Comparison of ENCODE assay signal across 26 cellular contexts in genomic region chr18:46636040-46636630, GRCh38. TPM values are rescaled to one million over a fixed set of nuclear protein-coding genes. Genes with fewer than 3 reads are reported as not detected.
"Had no signal": no experiment of that assay in that cellular context is flagged by ENCODE, and none has a peak within 500 bp of the region (broad histone marks: within the 10 kb centered on the region; RNA-seq: fewer than 3 reads in every experiment).

No MANE protein-coding gene starts in this region.

- H3K27me3 ChIP-seq: dorsolateral prefrontal cortex, gastrocnemius medialis, spleen, uterus had no signal

- DNase-seq: cortex of kidney; dorsolateral prefrontal cortex; effector memory CD4-positive, alpha-beta T cell; gastrocnemius medialis; glutamatergic neuron; left ventricle myocardium superior; mesenchymal stem cell; midbrain; naive B cell; psoas muscle; retina; spleen; stimulated activated CD4-positive, alpha-beta T cell treated with anti-CD3 and anti-CD28 coated beads, Interleukin-15, amount 100 ng/mL, for 24 hours; stimulated activated CD4-positive, alpha-beta T cell treated with anti-CD3 and anti-CD28 coated beads, Interleukin-1b, Interleukin-23, amount 100 ng/mL, for 48 hours; stimulated activated CD4-positive, alpha-beta T cell treated with anti-CD3 and anti-CD28 coated beads, Interleukin-4, amount 100 ng/mL, for 24 hours; stimulated activated naive B cell treated with anti-CD40 and anti-IgM and Interleukin-4, amounts not matched to agents 10 μg/mL and 1 μg/mL and 100 μg/mL, for 72 hours; trophoblast cell; uterus had no signal

- FAIRE-seq: endometrium, keratinocyte had no signal

- H3K4me1 Mint-ChIP-seq: naive B cell; nephron; stimulated activated naive B cell treated with anti-CD40 and anti-IgM and Interleukin-4, amounts not matched to agents 10 μg/mL and 1 μg/mL and 100 μg/mL, for 72 hours had no signal

- H3K9me3 ChIP-seq: gastrocnemius medialis, psoas muscle, uterus had no signal

- H3K27ac Mint-ChIP-seq: naive B cell; nephron; stimulated activated naive B cell treated with anti-CD40 and anti-IgM and Interleukin-4, amounts not matched to agents 10 μg/mL and 1 μg/mL and 100 μg/mL, for 72 hours had no signal

- H3K36me3 ChIP-seq: gastrocnemius medialis, spleen, uterus had no signal

- H3K36me3 Mint-ChIP-seq: naive B cell; stimulated activated naive B cell treated with anti-CD40 and anti-IgM and Interleukin-4, amounts not matched to agents 10 μg/mL and 1 μg/mL and 100 μg/mL, for 72 hours had no signal

- H3K27ac ChIP-seq: dorsolateral prefrontal cortex, gastrocnemius medialis, psoas muscle, spleen, uterus had no signal

- H3K4me3 ChIP-seq: dorsolateral prefrontal cortex, gastrocnemius medialis, lung, psoas muscle, spleen, uterus had no signal

- ATAC-seq: esophagus mucosa; gastrocnemius medialis; left ventricle myocardium superior; psoas muscle; sciatic nerve; stimulated activated naive B cell treated with anti-CD40 and anti-IgM and Interleukin-4, amounts not matched to agents 10 μg/mL and 1 μg/mL and 100 μg/mL, for 72 hours had no signal

- H3K4me1 ChIP-seq: gastrocnemius medialis, psoas muscle, spleen, uterus had no signal

- H3K4me3 Mint-ChIP-seq: naive B cell; nephron; stimulated activated naive B cell treated with anti-CD40 and anti-IgM and Interleukin-4, amounts not matched to agents 10 μg/mL and 1 μg/mL and 100 μg/mL, for 72 hours had no signal

RNA-seq across cellular contexts. Expression of gene LOXHD1, which starts 20.9 kb away (rescaled TPM):
- total RNA-seq: chondrocyte, fibroblast of lung had no signal
- polyA plus RNA-seq: fibroblast of lung, keratinocyte had no signal
